ENCODE assay signal across 24 cellular contexts in genomic region chr1:43321331-43321891, GRCh38. TPM values are rescaled to one million over a fixed set of nuclear protein-coding genes. Genes with fewer than 3 reads are reported as not detected.
"Had no signal": no experiment of that assay in that cellular context is flagged by ENCODE, and none has a peak within 500 bp of the region (broad histone marks: within the 10 kb centered on the region; RNA-seq: fewer than 3 reads in every experiment).

No MANE protein-coding gene starts in this region.

- H3K27ac Mint-ChIP-seq: activated CD4-positive, alpha-beta memory T cell treated with anti-CD3 and anti-CD28 coated beads for 36 hours; activated CD4-positive, alpha-beta T cell treated with anti-CD3 and anti-CD28 coated beads for 36 hours; activated naive CD4-positive, alpha-beta T cell treated with anti-CD3 and anti-CD28 coated beads, Interleukin-2, amount 50 U/mL, for 24 hours; activated T-helper 17 cell treated with anti-CD3 and anti-CD28 coated beads, Interleukin-2, amount 50 U/mL, for 72 hours; memory B cell; stimulated activated memory B cell treated with anti-CD40 and anti-IgM and Interleukin-4, amounts not matched to agents 10 μg/mL and 1 μg/mL and 100 μg/mL, for 72 hours; WTC11 had no signal

- H3K27ac ChIP-seq: gastrocnemius medialis, psoas muscle, testis had no signal

- DNase-seq: activated CD4-positive, alpha-beta memory T cell treated with anti-CD3 and anti-CD28 coated beads for 36 hours; activated CD4-positive, alpha-beta T cell treated with anti-CD3 and anti-CD28 coated beads for 36 hours; activated T-cell treated with anti-CD3 and anti-CD28 coated beads for 4 hours; dorsolateral prefrontal cortex; gastrocnemius medialis; kidney; mucosa of descending colon; naive B cell; psoas muscle; right cardiac atrium; stimulated activated CD4-positive, alpha-beta T cell treated with anti-CD3 and anti-CD28 coated beads, Interleukin-4, amount 100 ng/mL, for 1 hour; T-helper 2 cell; testis had no signal

- H3K9me3 Mint-ChIP-seq: activated naive CD4-positive, alpha-beta T cell treated with anti-CD3 and anti-CD28 coated beads, Interleukin-2, amount 50 U/mL, for 24 hours had no signal

- H3K27me3 Mint-ChIP-seq: activated CD4-positive, alpha-beta memory T cell treated with anti-CD3 and anti-CD28 coated beads for 36 hours; activated CD4-positive, alpha-beta T cell treated with anti-CD3 and anti-CD28 coated beads for 36 hours; activated naive CD4-positive, alpha-beta T cell treated with anti-CD3 and anti-CD28 coated beads, Interleukin-2, amount 50 U/mL, for 24 hours; activated T-helper 17 cell treated with anti-CD3 and anti-CD28 coated beads, Interleukin-2, amount 50 U/mL, for 72 hours; memory B cell; naive B cell; stimulated activated memory B cell treated with anti-CD40 and anti-IgM and Interleukin-4, amounts not matched to agents 10 μg/mL and 1 μg/mL and 100 μg/mL, for 72 hours had no signal

- H3K4me1 ChIP-seq: gastrocnemius medialis, psoas muscle, testis had no signal

- H3K9me3 ChIP-seq: gastrocnemius medialis, psoas muscle, testis had no signal

- H3K36me3 ChIP-seq: gastrocnemius medialis had no signal

- H3K4me3 Mint-ChIP-seq: activated CD4-positive, alpha-beta memory T cell treated with anti-CD3 and anti-CD28 coated beads for 36 hours; activated CD4-positive, alpha-beta T cell treated with anti-CD3 and anti-CD28 coated beads for 36 hours; activated naive CD4-positive, alpha-beta T cell treated with anti-CD3 and anti-CD28 coated beads, Interleukin-2, amount 50 U/mL, for 24 hours; activated T-helper 17 cell treated with anti-CD3 and anti-CD28 coated beads, Interleukin-2, amount 50 U/mL, for 72 hours; memory B cell; naive B cell; neural crest cell; stimulated activated memory B cell treated with anti-CD40 and anti-IgM and Interleukin-4, amounts not matched to agents 10 μg/mL and 1 μg/mL and 100 μg/mL, for 72 hours; WTC11 had no signal

- H3K36me3 Mint-ChIP-seq: WTC11 had no signal

- H3K27me3 ChIP-seq: dorsolateral prefrontal cortex, gastrocnemius medialis, testis had no signal

- H3K4me3 ChIP-seq: dorsolateral prefrontal cortex, gastrocnemius medialis, mucosa of descending colon, psoas muscle, smooth muscle cell, testis had no signal

- H3K4me1 Mint-ChIP-seq: memory B cell had no signal

- ATAC-seq: activated CD4-positive, alpha-beta T cell treated with anti-CD3 and anti-CD28 coated beads for 36 hours; activated T-helper 17 cell treated with anti-CD3 and anti-CD28 coated beads, Interleukin-2, amount 50 U/mL, for 72 hours; gastrocnemius medialis; left lobe of liver; mucosa of descending colon; psoas muscle; right cardiac atrium; stimulated activated memory B cell treated with anti-CD40 and anti-IgM and Interleukin-4, amounts not matched to agents 10 μg/mL and 1 μg/mL and 100 μg/mL, for 72 hours; WTC11 had no signal

RNA-seq across cellular contexts. Expression of gene MPL, which starts 16.2 kb away (rescaled TPM):
- total RNA-seq: activated CD4-positive, alpha-beta memory T cell treated with anti-CD3 and anti-CD28 coated beads for 36 hours; activated CD4-positive, alpha-beta T cell treated with anti-CD3 and anti-CD28 coated beads for 36 hours; activated T-helper 17 cell treated with anti-CD3 and anti-CD28 coated beads, Interleukin-2, amount 50 U/mL, for 72 hours; bronchial epithelial cell; gastrocnemius medialis; neural crest cell; osteocyte; SK-MEL-5; smooth muscle cell had no signal
- polyA plus RNA-seq: smooth muscle cell had no signal

RNA-seq across cellular contexts. Expression of gene TIE1, which starts 20.6 kb away (rescaled TPM):
- total RNA-seq: activated CD4-positive, alpha-beta memory T cell treated with anti-CD3 and anti-CD28 coated beads for 36 hours; activated CD4-positive, alpha-beta T cell treated with anti-CD3 and anti-CD28 coated beads for 36 hours; osteocyte had no signal

RNA-seq across cellular contexts. Expression of gene C1orf210, which starts 36.0 kb away (rescaled TPM):
- total RNA-seq: activated CD4-positive, alpha-beta memory T cell treated with anti-CD3 and anti-CD28 coated beads for 36 hours; activated CD4-positive, alpha-beta T cell treated with anti-CD3 and anti-CD28 coated beads for 36 hours; activated T-helper 17 cell treated with anti-CD3 and anti-CD28 coated beads, Interleukin-2, amount 50 U/mL, for 72 hours; neural crest cell; osteocyte; psoas muscle; right cardiac atrium; SK-MEL-5 had no signal
